Comparison of ENCODE assay signal across 8 cellular contexts in genomic region chr3:104460477-104461406, GRCh38.
A peak's percentile ranks its signal among the peaks of the same experiment; 100 is the strongest.
DNase-seq lines count a peak whose midpoint lies in the region; ATAC-seq and TF ChIP-seq lines count a peak whose summit lies in the region.

No MANE protein-coding gene starts in this region.

- no peaks in the 10 kb centered on the region for H3K27me3 ChIP-seq in CD4-positive, alpha-beta memory T cell (ENCODE audit: insufficient read depth, low read length)

- H3K27me3 Mint-ChIP-seq in neural crest cell (ENCODE audit: low read depth) = no peaks in the 10 kb centered on the region
- H3K27me3 Mint-ChIP-seq in CD4-positive, alpha-beta memory T cell = peaks cover 0 to 3% of the 10 kb centered on the region in 2 donors

- no peaks in the 10 kb centered on the region for H3K4me1 ChIP-seq in CD4-positive, alpha-beta memory T cell (ENCODE audit: insufficient read depth, low read length)

- no peaks in the 10 kb centered on the region for H3K36me3 Mint-ChIP-seq in neural crest cell (ENCODE audit: low read depth)
- no peaks in the 10 kb centered on the region for H3K36me3 Mint-ChIP-seq in CD4-positive, alpha-beta memory T cell

- H3K4me1 Mint-ChIP-seq in neural crest cell = no peaks in the 10 kb centered on the region
- H3K4me1 Mint-ChIP-seq in CD4-positive, alpha-beta memory T cell = no peaks in the 10 kb centered on the region

- H3K27ac ChIP-seq in CD4-positive, alpha-beta memory T cell (ENCODE audit: low read depth, low read length) = no peak overlapping the region

- H3K9me3 Mint-ChIP-seq in neural crest cell = peaks cover 6% of the 10 kb centered on the region
- peaks cover 0 to 2% (median 0%) of the 10 kb centered on the region in 8 donors for H3K9me3 Mint-ChIP-seq in CD4-positive, alpha-beta memory T cell

- peak; percentile 55 for ATAC-seq in HG03460 (IDR thresholded peaks at IDR 0.05; ENCODE audit: unreplicated experiment)

- no peak overlapping the region for H3K4me3 Mint-ChIP-seq in neural crest cell
- no peak overlapping the region for H3K4me3 Mint-ChIP-seq in CD4-positive, alpha-beta memory T cell

- CTCF ChIA-PET in CD4-positive, alpha-beta memory T cell (lab: Charles Lee; ENCODE audit: partially characterized antibody) = no interaction called here

- TF ChIP-seq CTCF in GM12875 (IDR thresholded peaks at IDR 0.05; ENCODE audit: borderline replicate concordance, insufficient read depth, low read depth, low read length) (peak; percentile 11; the same call in 1 of the 2 replicates), choroid plexus epithelial cell (conservative IDR thresholded peaks at IDR 0.05; ENCODE audit: low read depth, low read length) (peak; percentile 75), neural crest cell (conservative IDR thresholded peaks at IDR 0.05) (peak; percentile 59)

- H3K36me3 ChIP-seq in CD4-positive, alpha-beta memory T cell (ENCODE audit: insufficient read depth, low read length) = no peaks in the 10 kb centered on the region

- no peak overlapping the region for H3K4me3 ChIP-seq in GM12875 (ENCODE audit: low read depth, low read length)
- H3K4me3 ChIP-seq in choroid plexus epithelial cell (ENCODE audit: low read depth, low read length) = no peak overlapping the region
- no peak overlapping the region for H3K4me3 ChIP-seq in CD4-positive, alpha-beta memory T cell (ENCODE audit: low read length in 2 of 2)

- intact Hi-C loops in CD4-positive, alpha-beta memory T cell (cut with micrococcal nuclease) = no loop called here

- DNase-seq in choroid plexus epithelial cell (ENCODE audit: low read depth) (peak; percentile 93), neural crest cell (ENCODE audit: low read depth, low spot score) (no peak), T-helper 1 cell (no peak), GF-D8 (lab: John Stamatoyannopoulos, UW) (no peak)
- no peak for DNase-seq in CD4-positive, alpha-beta memory T cell
- no peak for DNase-seq in stimulated activated CD4-positive, alpha-beta T cell treated with anti-CD3 and anti-CD28 coated beads, Interleukin-4, amount 100 ng/mL, for 4 hours

- H3K9me3 ChIP-seq in CD4-positive, alpha-beta memory T cell (ENCODE audit: control insufficient read depth in 1 of 2, low read length in 2 of 2) = no peaks in the 10 kb centered on the region

- no peak overlapping the region for H3K27ac Mint-ChIP-seq in neural crest cell (ENCODE audit: unreplicated experiment)
- H3K27ac Mint-ChIP-seq in CD4-positive, alpha-beta memory T cell = no peak overlapping the region

- POLR2A ChIA-PET in CD4-positive, alpha-beta memory T cell (lab: Charles Lee; ENCODE audit: partially characterized antibody) = no interaction called here

Comparison
In these comparisons a context has a peak if more than half of its experiments do, and no peak if none do; other contexts are left out.
1. CTCF ChIP-seq: peak in every context shown above with its lines; median percentile 75 in choroid plexus epithelial cell; 59 in neural crest cell; 11 in GM12875.